Comparison of ENCODE assay signal across 20 cellular contexts in the genomic region with DNA sequence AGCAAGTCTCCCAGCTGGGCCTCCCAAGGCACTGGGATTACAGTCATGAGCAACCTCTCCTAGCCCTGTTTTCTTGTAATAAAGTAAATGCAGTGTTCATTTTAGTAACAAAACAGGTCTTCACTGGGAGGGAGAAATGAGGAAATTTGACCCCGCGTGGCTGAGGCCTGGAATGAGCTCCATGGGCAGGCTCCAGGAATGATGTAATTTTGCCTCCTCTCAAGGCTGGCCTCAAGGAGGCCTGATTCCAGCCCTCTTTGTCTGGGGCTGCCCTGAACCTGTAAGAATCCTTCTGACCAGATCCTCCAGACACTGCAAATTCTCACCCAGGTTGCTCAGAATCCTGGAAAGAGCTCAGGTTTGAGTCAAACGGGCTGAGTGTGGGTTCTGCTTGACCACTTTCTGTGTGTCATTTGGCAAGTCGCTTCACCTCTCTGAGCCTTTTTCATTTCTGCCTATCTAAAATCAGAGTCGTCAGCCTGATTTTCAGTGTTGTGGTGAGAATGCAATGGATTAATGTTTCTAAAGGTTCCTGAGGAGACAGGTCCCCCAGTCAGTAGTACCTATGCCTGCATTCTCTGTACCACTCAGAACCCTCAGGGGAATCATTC. TPM values are rescaled to one million over a fixed set of nuclear protein-coding genes. Genes with fewer than 3 reads are reported as not detected.
DNase-seq lines count a peak whose midpoint lies in the region; ATAC-seq, FAIRE-seq and TF ChIP-seq lines count a peak whose summit lies in the region.
"Had no signal": no experiment of that assay in that cellular context is flagged by ENCODE, and none has a peak within 500 bp of the region (broad histone marks: within the 10 kb centered on the region; RNA-seq: fewer than 3 reads in every experiment).

No MANE protein-coding gene starts in this region.

- POLR2A ChIA-PET in H1 (lab: Charles Lee; ENCODE audit: partially characterized antibody) = interaction anchor here (1.5 kb wide), 1 partner anchor 63 kb away, joined by 3 read pairs; no protein-coding TSS in a partner anchor

- H3K9me3 ChIP-seq in H1 (ENCODE audit: insufficient read depth in 2 of 2, low read depth in 1 of 2, low read length in 1 of 2) = no peaks in the 10 kb centered on the region
- no peaks in the 10 kb centered on the region for H3K9me3 ChIP-seq in neural progenitor cell (ENCODE audit: low read depth)
- no peaks in the 10 kb centered on the region for H3K9me3 ChIP-seq in body of pancreas
- H3K9me3 ChIP-seq in transverse colon = no peaks in the 10 kb centered on the region
- H3K9me3 ChIP-seq: adrenal gland, BE2C had no signal

- no peak overlapping the region for H3K14ac ChIP-seq in H1 (ENCODE audit: insufficient read length)

- in situ Hi-C loops in transverse colon (cut with MboI; ENCODE audit: low pct_ligation_motif_present in 1 of 4, low pct_unique_long_range_greater_than_20kb in 1 of 4, low sequenced_read_pairs in 3 of 4) = loop anchor here in 2 of 4 donors (10.0 to 25.0 kb wide), 2 partner anchors 66 to 389 kb away; no protein-coding TSS in a partner anchor

- H2BK12ac ChIP-seq in H1 (ENCODE audit: low read depth, low read length) = peak overlapping the region; percentile 90; the same call in 1 of the 2 replicates

- H3K27me3 ChIP-seq in H1 (replicated peaks in 1 of 4; ENCODE audit: control insufficient read depth in 3 of 4, extremely low read depth in 1 of 4, insufficient read depth in 3 of 4, low read length in 3 of 4) = no peaks in the 10 kb centered on the region
- no peaks in the 10 kb centered on the region for H3K27me3 ChIP-seq in neural progenitor cell
- H3K27me3 ChIP-seq in body of pancreas = no peaks in the 10 kb centered on the region
- H3K27me3 ChIP-seq in transverse colon = no peaks in the 10 kb centered on the region
- H3K27me3 ChIP-seq: adrenal gland, BE2C, hepatocyte had no signal

- H3K4me3 Mint-ChIP-seq in neural progenitor cell = no peak overlapping the region
- H3K4me3 Mint-ChIP-seq: GM23338 had no signal

- no peak overlapping the region for H3K4ac ChIP-seq in H1 (replicated peaks; ENCODE audit: insufficient read length, low read depth, low read length)

- H2BK5ac ChIP-seq in H1 (ENCODE audit: low read depth, low read length) = peak overlapping the region; percentile 44; the same call in 1 of the 2 replicates

- no peak overlapping the region for H3K4me3 ChIP-seq in H1 (ENCODE audit: extremely low read depth in 1 of 4, insufficient read depth in 2 of 4, low read depth in 3 of 4, low read length in 4 of 4)
- no peak overlapping the region for H3K4me3 ChIP-seq in neural progenitor cell
- H3K4me3 ChIP-seq in body of pancreas = no peak overlapping the region
- H3K4me3 ChIP-seq in transverse colon = no peak overlapping the region
- H3K4me3 ChIP-seq: adrenal gland, GM23338, hepatocyte had no signal

- DNase-seq in AG20443 (ENCODE audit: low spot score) (peak; percentile 82), H1 (ENCODE audit: low read depth in 1 of 2, low spot score in 2 of 2) (no peak), neural progenitor cell (ENCODE audit: low spot score) (no peak), body of pancreas (no peak), NCI-H128 (lab: John Stamatoyannopoulos, UW; ENCODE audit: unreplicated experiment) (no peak), SKM-1 treated with dmso at 0.1 percent for 144 hours (lab: John Stamatoyannopoulos, UW; ENCODE audit: unreplicated experiment) (no peak), transverse colon (no peak)
- DNase-seq: activated CD8-positive, alpha-beta memory T cell treated with anti-CD3 and anti-CD28 coated beads for 24 hours; BE2C; cortex of kidney; left colon; NCI-H2081; NCI-H748 treated with DMSO at 0.1 percent for 48 hours; stimulated activated CD4-positive, alpha-beta T cell treated with anti-CD3 and anti-CD28 coated beads, Interleukin-15, amount 100 ng/mL, for 24 hours had no signal

- no peak overlapping the region for H3K18ac ChIP-seq in H1 (ENCODE audit: extremely low read depth, low read length)

- no peak overlapping the region for H3K23ac ChIP-seq in H1 (ENCODE audit: insufficient read length)

- no peak overlapping the region for H3K4me2 ChIP-seq in H1 (ENCODE audit: insufficient read depth in 1 of 2, low read depth in 2 of 2, low read length in 2 of 2)
- H3K4me2 ChIP-seq in neural progenitor cell = no peak overlapping the region
- H3K4me2 ChIP-seq: GM23338, hepatocyte had no signal

- H4K91ac ChIP-seq in H1 (replicated peaks; ENCODE audit: insufficient read length, low read length) = peak overlapping the region; percentile 62

- H3K27ac ChIP-seq in H1 (ENCODE audit: low read depth, low read length) (no peak overlapping the region), neural progenitor cell (no peak overlapping the region), body of pancreas (no peak overlapping the region), transverse colon (no peak overlapping the region)
- H3K27ac ChIP-seq: adrenal gland, epithelial cell of prostate, hepatocyte had no signal

- H2BK20ac ChIP-seq in H1 (ENCODE audit: low read length) = no peak overlapping the region

- H3K4me1 Mint-ChIP-seq in neural progenitor cell = peaks cover 18% of the 10 kb centered on the region

- TF ChIP-seq RAD21 in Ishikawa (IDR thresholded peaks at IDR 0.05; ENCODE audit: low read depth) = no peak
- TF ChIP-seq RAD21 in H1 (IDR thresholded peaks at IDR 0.05 in 1 of 2, conservative IDR thresholded peaks at IDR 0.05 in 1 of 2; ENCODE audit: low read depth in 2 of 2, low read length in 2 of 2) = no peak

- CTCF ChIA-PET in H1 (lab: Charles Lee; ENCODE audit: partially characterized antibody) = interaction anchor here (0.7 to 6.5 kb wide), 14 partner anchors 10 to 86 kb away, joined by 3 to 44 read pairs (median 4); no protein-coding TSS in a partner anchor

- 87% methylated on average over 5 of the region's 5 CpGs; no CpG with 5 or more reads in 1 of the 2 experiments for WGBS in H1 (ENCODE audit: extremely low coverage in 1 of 2, insufficient coverage in 1 of 2, insufficient read length in 1 of 2, insufficient replicate concordance in 2 of 2, low coverage in 1 of 2, low lambda C conversion rate in 2 of 2, missing lambda C conversion rate in 1 of 2), 2 experiments
- WGBS in body of pancreas, 2 donors = 80 to 85% methylated on average over 5 of the region's 5 CpGs
- WGBS in transverse colon (ENCODE audit: low coverage in 1 of 2), 2 donors = 83% methylated on average over 5 of the region's 5 CpGs; no CpG with 5 or more reads in 1 of the 2 donors

- H3K9me3 Mint-ChIP-seq in neural progenitor cell = no peaks in the 10 kb centered on the region
- H3K9me3 Mint-ChIP-seq: GM23338 had no signal

- intact Hi-C loops in body of pancreas (cut with DNase I) = no loop called here
- intact Hi-C loops in transverse colon (cut with DNase I; ENCODE audit: low total_unique reads) = no loop called here

- H3K36me3 Mint-ChIP-seq in neural progenitor cell = no peaks in the 10 kb centered on the region

- no peak overlapping the region for H4K5ac ChIP-seq in H1 (ENCODE audit: insufficient read length, low read depth, low read length)

- H4K20me1 ChIP-seq in H1 (replicated peaks in 1 of 2; ENCODE audit: control insufficient read depth in 1 of 2, insufficient read depth in 2 of 2, low read length in 2 of 2) = no peaks in the 10 kb centered on the region
- H4K20me1 ChIP-seq in neural progenitor cell (ENCODE audit: low read depth) = no peaks in the 10 kb centered on the region

- no peak overlapping the region for H3K56ac ChIP-seq in H1 (replicated peaks; ENCODE audit: insufficient read length, low read depth, low read length)

- FAIRE-seq in H1 (lab: Jason Lieb, UNC) = no peak
- FAIRE-seq: RCC 7860 had no signal

- no peak overlapping the region for H2AK5ac ChIP-seq in H1 (ENCODE audit: low read depth, low read length)

- no peaks in the 10 kb centered on the region for H3F3A ChIP-seq in neural progenitor cell (ENCODE audit: low read depth)

- peak overlapping the region; percentile 97; the same call in 1 of the 2 replicates for H2BK15ac ChIP-seq in H1 (ENCODE audit: low read length)

- no peak for TF ChIP-seq CTCF in H1 (IDR thresholded peaks at IDR 0.05; ENCODE audit: control extremely low read depth in 1 of 3, insufficient read depth in 1 of 3, low read depth in 1 of 3, low read length in 3 of 3)
- no peak for TF ChIP-seq CTCF in neural progenitor cell (IDR thresholded peaks at IDR 0.05)
- no peak for TF ChIP-seq CTCF in body of pancreas (IDR thresholded peaks at IDR 0.05)
- TF ChIP-seq CTCF in transverse colon (IDR thresholded peaks at IDR 0.05) = no peak

- H3K79me1 ChIP-seq in H1 (ENCODE audit: low read depth, low read length) = no peaks in the 10 kb centered on the region

- H3K4me1 ChIP-seq in H1 (replicated peaks in 1 of 4; ENCODE audit: control insufficient read depth in 3 of 4, insufficient read depth in 4 of 4, low read length in 3 of 4) (peaks cover 0 to 9% (median under 1%) of the 10 kb centered on the region in 4 experiments; a peak in 2 of 7 replicates), neural progenitor cell (peaks cover 8% of the 10 kb centered on the region), body of pancreas (no peaks in the 10 kb centered on the region), transverse colon (peaks cover 0 to 4% (median 1%) of the 10 kb centered on the region in 4 donors)
- H3K4me1 ChIP-seq: adrenal gland, BE2C had no signal

- TF ChIP-seq POLR2A in H1 (IDR thresholded peaks at IDR 0.05; ENCODE audit: control extremely low read depth in 1 of 2, low read depth in 2 of 2, low read length in 2 of 2) (no peak), body of pancreas (IDR thresholded peaks at IDR 0.05) (no peak), transverse colon (IDR thresholded peaks at IDR 0.05) (no peak)

- H2BK120ac ChIP-seq in H1 (replicated peaks; ENCODE audit: low read depth, low read length) = no peak overlapping the region

- H3K23me2 ChIP-seq in H1 (ENCODE audit: low read depth, low read length) = no peaks in the 10 kb centered on the region

- peak overlapping the region; percentile 43 for H3K27ac Mint-ChIP-seq in neural progenitor cell

- peaks cover 7% of the 10 kb centered on the region for H3K27me3 Mint-ChIP-seq in neural progenitor cell (ENCODE audit: insufficient read depth, low read depth)

- H3K36me3 ChIP-seq in H1 (ENCODE audit: control insufficient read depth in 2 of 4, insufficient read depth in 4 of 4, low read length in 3 of 4) (no peaks in the 10 kb centered on the region), neural progenitor cell (no peaks in the 10 kb centered on the region), body of pancreas (replicated peaks in 1 of 2; ENCODE audit: insufficient read depth in 1 of 2, low read depth in 2 of 2) (no peaks in the 10 kb centered on the region), transverse colon (no peaks in the 10 kb centered on the region)
- H3K36me3 ChIP-seq: adrenal gland, BE2C had no signal

- H2AFZ ChIP-seq in H1 (ENCODE audit: low read length) = no peak overlapping the region
- no peak overlapping the region for H2AFZ ChIP-seq in neural progenitor cell (replicated peaks)
- H2AFZ ChIP-seq: GM23338, hepatocyte had no signal

- no peaks in the 10 kb centered on the region for H3K79me2 ChIP-seq in H1 (ENCODE audit: control insufficient read depth in 1 of 2, insufficient read depth in 2 of 2, low read length in 2 of 2)
- H3K79me2 ChIP-seq in neural progenitor cell (ENCODE audit: low read depth) = no peaks in the 10 kb centered on the region
- H3K79me2 ChIP-seq: hepatocyte had no signal

- no peak overlapping the region for H3K9ac ChIP-seq in H1 (replicated peaks in 1 of 4; ENCODE audit: extremely low read depth in 1 of 4, low read depth in 3 of 4, low read length in 3 of 4)
- no peak overlapping the region for H3K9ac ChIP-seq in neural progenitor cell

- no peak for ATAC-seq in body of pancreas
- ATAC-seq: GM23338, left colon had no signal

- peak overlapping the region; percentile 11; the same call in 1 of the 2 replicates for H4K8ac ChIP-seq in H1 (ENCODE audit: extremely low read depth, insufficient read depth, low read length)

- peak; percentile 36; the same call in 1 of the 2 replicates for TF ChIP-seq EP300 in Ishikawa (IDR thresholded peaks at IDR 0.05; ENCODE audit: borderline replicate concordance)
- TF ChIP-seq EP300 in H1 (IDR thresholded peaks at IDR 0.05; ENCODE audit: borderline replicate concordance in 1 of 2, low read depth in 2 of 2, low read length in 2 of 2) = no peak
- no peak for TF ChIP-seq EP300 in transverse colon (IDR thresholded peaks at IDR 0.05; ENCODE audit: low read depth)

RNA-seq across cellular contexts. Expression of gene RAB11FIP4, which starts 57.1 kb away (rescaled TPM):
- total RNA-seq in H1 (2021; fragmentation: NEBNext Ultra II Directional; extraction: Animal tissue kit (Norgen Biotek cat#: 25700)) = 53.2 and 60.5 TPM in 2 replicates
- 21.7 and 26.0 TPM in 2 replicates for polyA plus RNA-seq in H1 (2011; rRNA removed)
- 34.7 TPM for polyA plus RNA-seq in H1 (2011; cell fraction: cytosol; rRNA removed)
- 41.3 TPM for polyA plus RNA-seq in H1 (2011; cell fraction: nucleus; rRNA removed)
- polyA plus RNA-seq in H1 (2012, experiment 1 of 2) = 25.5 to 36.8 TPM (median 34.5 TPM) in 4 replicates
- polyA plus RNA-seq in H1 (2012, experiment 2 of 2) = 13.8 TPM
- polyA plus RNA-seq in H1 (2013, experiment 1 of 2) = 20.5 TPM
- 20.5 TPM for polyA plus RNA-seq in H1 (2013, experiment 2 of 2)
- polyA minus RNA-seq in H1 (2011; rRNA and poly(A)+ RNA removed) = 44.4 and 58.7 TPM in 2 replicates
- 33.5 TPM for polyA minus RNA-seq in H1 (2011; cell fraction: cytosol; rRNA and poly(A)+ RNA removed)
- 37.3 TPM for polyA minus RNA-seq in H1 (2011; cell fraction: nucleus; rRNA and poly(A)+ RNA removed)
- total RNA-seq in neural progenitor cell (ENCODE audit: low replicate concordance) (10.2 and 19.1 TPM in 2 replicates), body of pancreas (10 to 100 TPM; 37.2 to 38.7 TPM), transverse colon (100 to 1,000 TPM in 1 of 4 donors, 10 to 100 TPM in 3; 41.0 to 173 (median 53.7) TPM)
